ENCODE assay signal across 9 cellular contexts in genomic region chr5:78518365-78519197, GRCh38.
DNase-seq lines count a peak whose midpoint lies in the region; ATAC-seq and TF ChIP-seq lines count a peak whose summit lies in the region.
"Had no signal": no experiment of that assay in that cellular context is flagged by ENCODE, and none has a peak within 500 bp of the region (broad histone marks: within the 10 kb centered on the region; RNA-seq: fewer than 3 reads in every experiment).

No MANE protein-coding gene starts in this region.

- H3K27me3 ChIP-seq in SJSA1 (replicated peaks) (no peaks in the 10 kb centered on the region), trophoblast cell (ENCODE audit: insufficient read depth, low read length) (no peaks in the 10 kb centered on the region)

- H3K23ac ChIP-seq in trophoblast cell (ENCODE audit: low read length), result no peak overlapping the region

- H3K14ac ChIP-seq in trophoblast cell (ENCODE audit: low read length), result no peak overlapping the region

- POLR2A ChIA-PET in HEK293T (lab: Yijun Ruan, JAX), result interaction anchor here (0.6 to 1.3 kb wide), 2 partner anchors 11 to 223 kb away, joined by 3 read pairs; no protein-coding TSS in a partner anchor

- H2AFZ ChIP-seq in trophoblast cell (ENCODE audit: insufficient read depth, low read length, poor library complexity), result no peak overlapping the region

- TF ChIP-seq CTCF in fibroblast of villous mesenchyme (IDR thresholded peaks at IDR 0.05; ENCODE audit: insufficient read depth, low read depth, low read length), result no peak

- no peak overlapping the region for H3K4me2 ChIP-seq in trophoblast cell (ENCODE audit: low read length)

- H3K27ac ChIP-seq in SJSA1 (peak overlapping the region; percentile 59), trophoblast cell (ENCODE audit: low read depth, low read length) (peak overlapping the region; percentile 54)
- H3K27ac ChIP-seq: VCaP had no signal

- H3K9ac ChIP-seq in trophoblast cell (ENCODE audit: low read length), result no peak overlapping the region

- no CpG with 5 or more reads among the region's 14 CpGs for WGBS in trophoblast cell (ENCODE audit: extremely low coverage, insufficient coverage, insufficient read length)

- H2AK5ac ChIP-seq in trophoblast cell (ENCODE audit: low read length), result peak overlapping the region; percentile 85

- CTCF ChIA-PET in HEK293T (lab: Yijun Ruan, JAX), result interaction anchor here (0.6 kb wide), 1 partner anchor 15 kb away, joined by 3 read pairs; no protein-coding TSS in a partner anchor

- DNase-seq in DMS 273 (lab: John Stamatoyannopoulos, UW; ENCODE audit: unreplicated experiment), result peak; percentile 95
- peak; percentile 64 to 82 for DNase-seq in SJSA1 (ENCODE audit: low read depth in 1 of 2, low spot score in 2 of 2)
- peak; percentile 69 for DNase-seq in fibroblast of villous mesenchyme (ENCODE audit: low read depth)
- DNase-seq in trophoblast cell, result peak; percentile 64 to 69
- DNase-seq in activated CD4-positive, alpha-beta T cell treated with anti-CD3 and anti-CD28 coated beads, Interleukin-2, amount 50 U/mL, for 48 hours, result no peak
- DNase-seq in HEK293T (ENCODE audit: extremely low spot score), result no peak
- no peak for DNase-seq in NCI-H187 (lab: John Stamatoyannopoulos, UW)

- H4K8ac ChIP-seq in trophoblast cell (ENCODE audit: low read depth, low read length), result peak overlapping the region; percentile 18

- H3K4me1 ChIP-seq in SJSA1 (replicated peaks) (peaks cover 19% of the 10 kb centered on the region), trophoblast cell (ENCODE audit: control insufficient read depth in 1 of 2, insufficient read depth in 2 of 2, low read length in 2 of 2) (peaks cover 19% of the 10 kb centered on the region in 2 experiments)

- peak overlapping the region; percentile 25 for H4K91ac ChIP-seq in trophoblast cell (ENCODE audit: low read depth, low read length)

- H3K4ac ChIP-seq in trophoblast cell (ENCODE audit: low read depth, low read length), result no peak overlapping the region

- no peak overlapping the region for H4K12ac ChIP-seq in trophoblast cell (ENCODE audit: low read depth, low read length)

- H3K4me3 ChIP-seq in SJSA1 (no peak overlapping the region), fibroblast of villous mesenchyme (ENCODE audit: low read depth, low read length) (no peak overlapping the region), trophoblast cell (ENCODE audit: low read depth, low read length) (no peak overlapping the region)

- peaks cover 2% of the 10 kb centered on the region for H3K79me2 ChIP-seq in trophoblast cell (ENCODE audit: control insufficient read depth, insufficient read depth, low read length, poor library complexity)

- ATAC-seq in GM19324 (IDR thresholded peaks at IDR 0.05; ENCODE audit: low FRiP score, unreplicated experiment), result no peak

- no peaks in the 10 kb centered on the region for H3K9me3 ChIP-seq in SJSA1 (replicated peaks)
- H3K9me3 ChIP-seq in trophoblast cell (ENCODE audit: insufficient read depth, low read depth, low read length), result no peaks in the 10 kb centered on the region

- peak overlapping the region; percentile 57 for H2BK120ac ChIP-seq in trophoblast cell (ENCODE audit: insufficient read depth, low read length, poor library complexity)

- peak overlapping the region; percentile 31 for H2BK5ac ChIP-seq in trophoblast cell (ENCODE audit: low read depth, low read length, poor library complexity)

- H3K18ac ChIP-seq in trophoblast cell (ENCODE audit: low read length), result peak overlapping the region; percentile 37

- H3K79me1 ChIP-seq in trophoblast cell (ENCODE audit: low read length), result peaks cover 3% of the 10 kb centered on the region

- H2BK12ac ChIP-seq in trophoblast cell (ENCODE audit: low read length), result peak overlapping the region; percentile 77

- no peaks in the 10 kb centered on the region; the same call in 1 of the 2 replicates for H3K36me3 ChIP-seq in SJSA1
- peaks cover 3 to 4% of the 10 kb centered on the region in 2 experiments for H3K36me3 ChIP-seq in trophoblast cell (ENCODE audit: control insufficient read depth in 1 of 2, insufficient read depth in 2 of 2, low read length in 2 of 2)

TF ChIP-seq in HEK293T, 16 proteins besides CTCF, POLR2A, EP300 and RAD21:
- TF ChIP-seq HDGF (IDR thresholded peaks at IDR 0.05; ENCODE audit: borderline replicate concordance), result no peak
- TF ChIP-seq CTBP1 (IDR thresholded peaks at IDR 0.05; ENCODE audit: borderline replicate concordance), result no peak
- no peak for TF ChIP-seq BHLHE40 (IDR thresholded peaks at IDR 0.05; ENCODE audit: borderline replicate concordance)
- no peak for TF ChIP-seq SUZ12 (IDR thresholded peaks at IDR 0.05)
- no peak for TF ChIP-seq NFRKB (IDR thresholded peaks at IDR 0.05)
- no peak for TF ChIP-seq FOXK2 (IDR thresholded peaks at IDR 0.05)
- no peak for TF ChIP-seq FOXM1 (IDR thresholded peaks at IDR 0.05; ENCODE audit: borderline replicate concordance)
- TF ChIP-seq FOXA1 (IDR thresholded peaks at IDR 0.05), result no peak
- TF ChIP-seq LEF1 (IDR thresholded peaks at IDR 0.05; ENCODE audit: borderline replicate concordance), result no peak
- no peak for TF ChIP-seq ARNT (IDR thresholded peaks at IDR 0.05)
- no peak for TF ChIP-seq ELF4 (IDR thresholded peaks at IDR 0.05)
- no peak for TF ChIP-seq PKNOX1 (IDR thresholded peaks at IDR 0.05)
TF ChIP-seq in HEK293T: peak in this region for 0.

Comparison
In these comparisons a context has a peak if more than half of its experiments do, and no peak if none do; other contexts are left out.
1. DNase-seq: peak in DMS 273 (single experiment), SJSA1 (2 of 2), fibroblast of villous mesenchyme (single experiment) and trophoblast cell (2 of 2); none in activated CD4-positive, alpha-beta T cell treated with anti-CD3 and anti-CD28 coated beads, Interleukin-2, amount 50 U/mL, for 48 hours (0 of 2), HEK293T (single experiment) and NCI-H187 (0 of 2).